ENCODE assay signal across 9 cellular contexts in the genomic region with DNA sequence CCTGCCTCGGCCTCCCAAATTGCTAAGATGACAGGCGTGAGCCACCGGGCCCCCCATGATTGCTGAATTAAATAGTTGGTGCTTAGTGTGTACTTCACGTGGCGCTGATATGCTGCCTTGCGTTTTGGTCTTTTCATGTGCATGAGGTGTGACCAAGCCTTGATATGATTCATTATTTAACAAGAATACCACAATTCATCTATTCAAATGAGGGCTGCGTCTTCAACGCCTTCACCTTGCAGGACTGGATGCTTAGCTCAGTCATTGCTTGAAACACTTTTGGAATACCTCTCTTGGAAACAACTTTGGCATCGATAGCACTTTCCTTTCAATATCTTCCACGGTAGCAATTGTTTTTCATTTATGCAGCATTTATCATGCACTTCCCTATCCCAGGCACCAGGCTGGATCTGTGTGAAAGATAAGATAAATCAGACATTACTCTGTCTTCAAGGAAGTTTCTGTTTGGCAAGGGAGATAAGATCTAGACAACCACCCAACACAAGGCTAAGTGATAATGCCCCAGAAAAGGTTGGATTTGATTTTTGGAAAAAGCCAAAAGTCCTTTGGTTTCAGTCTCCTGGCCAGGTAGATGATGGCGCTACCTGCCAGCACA. TPM values are rescaled to one million over a fixed set of nuclear protein-coding genes. Genes with fewer than 3 reads are reported as not detected.
DNase-seq lines count a peak whose midpoint lies in the region; ATAC-seq and TF ChIP-seq lines count a peak whose summit lies in the region.
"Had no signal": no experiment of that assay in that cellular context is flagged by ENCODE, and none has a peak within 500 bp of the region (broad histone marks: within the 10 kb centered on the region; RNA-seq: fewer than 3 reads in every experiment).

No MANE protein-coding gene starts in this region.

- no peak for ATAC-seq in RWPE2 (ENCODE audit: low read depth)
- ATAC-seq in GM21717 (IDR thresholded peaks at IDR 0.05; ENCODE audit: unreplicated experiment), result no peak

- H2BK120ac ChIP-seq in trophoblast cell (ENCODE audit: insufficient read depth, low read length, poor library complexity), result no peak overlapping the region

- peak overlapping the region; percentile 91 for H3K4me3 ChIP-seq in H7 (ENCODE audit: insufficient read depth, low read depth, low read length)
- H3K4me3 ChIP-seq in RWPE2 (ENCODE audit: severe bottlenecking), result peak overlapping the region; percentile 73
- peak overlapping the region; percentile 65 to 87 (median 76) for H3K4me3 ChIP-seq in esophagus muscularis mucosa
- H3K4me3 ChIP-seq in trophoblast cell (ENCODE audit: low read depth, low read length), result peak overlapping the region; percentile 71

- H4K8ac ChIP-seq in trophoblast cell (ENCODE audit: low read depth, low read length), result peak overlapping the region; percentile 12

- H3K79me2 ChIP-seq in trophoblast cell (ENCODE audit: control insufficient read depth, insufficient read depth, low read length, poor library complexity), result peaks cover 11% of the 10 kb centered on the region

- H2AK5ac ChIP-seq in trophoblast cell (ENCODE audit: low read length), result peak overlapping the region; percentile 25

- H3K36me3 ChIP-seq in H7 (replicated peaks; ENCODE audit: control insufficient read depth, insufficient read depth, low read length) (no peaks in the 10 kb centered on the region), RWPE2 (ENCODE audit: low read depth) (0 out of 2 replicates have a peak, but pooled peaks cover 5% of the 10 kb centered on the region), esophagus muscularis mucosa (no peaks in the 10 kb centered on the region), trophoblast cell (ENCODE audit: control insufficient read depth in 1 of 2, insufficient read depth in 2 of 2, low read length in 2 of 2) (peaks cover 0 to 3% of the 10 kb centered on the region in 2 experiments)

- H3K4me2 ChIP-seq in trophoblast cell (ENCODE audit: low read length), result peak overlapping the region; percentile 84

- no peaks in the 10 kb centered on the region for H3K27me3 ChIP-seq in H7 (ENCODE audit: control insufficient read depth, insufficient read depth, low read length)
- H3K27me3 ChIP-seq in RWPE2 (ENCODE audit: insufficient read depth, poor library complexity, severe bottlenecking), result no peaks in the 10 kb centered on the region
- H3K27me3 ChIP-seq in esophagus muscularis mucosa, result peaks cover 0 to 9% (median 0%) of the 10 kb centered on the region in 4 donors
- no peaks in the 10 kb centered on the region for H3K27me3 ChIP-seq in trophoblast cell (ENCODE audit: insufficient read depth, low read length)

- peaks cover 22% of the 10 kb centered on the region for H3K79me1 ChIP-seq in trophoblast cell (ENCODE audit: low read length)

- H2AFZ ChIP-seq in trophoblast cell (ENCODE audit: insufficient read depth, low read length, poor library complexity), result peak overlapping the region; percentile 34

- H3K9ac ChIP-seq in trophoblast cell (ENCODE audit: low read length), result peak overlapping the region; percentile 8

- H3K9me3 ChIP-seq in RWPE2 (ENCODE audit: severe bottlenecking) (no peaks in the 10 kb centered on the region), esophagus muscularis mucosa (no peaks in the 10 kb centered on the region), trophoblast cell (ENCODE audit: insufficient read depth, low read depth, low read length) (no peaks in the 10 kb centered on the region)

- 79% methylated on average over 11 of the region's 11 CpGs for WGBS in esophagus muscularis mucosa
- no CpG with 5 or more reads among the region's 11 CpGs for WGBS in trophoblast cell (ENCODE audit: extremely low coverage, insufficient coverage, insufficient read length)

- H3K18ac ChIP-seq in trophoblast cell (ENCODE audit: low read length), result peak overlapping the region; percentile 15

- H3K23ac ChIP-seq in trophoblast cell (ENCODE audit: low read length), result no peak overlapping the region

- intact Hi-C loops in esophagus muscularis mucosa (cut with DNase I), result loop anchor here (5.0 kb wide), 1 partner anchor 79 kb away; no protein-coding TSS in a partner anchor

- no peak overlapping the region for H2BK12ac ChIP-seq in trophoblast cell (ENCODE audit: low read length)

- H4K91ac ChIP-seq in trophoblast cell (ENCODE audit: low read depth, low read length), result peak overlapping the region; percentile 56

- no peak for DNase-seq in H7
- no peak for DNase-seq in RWPE2 (ENCODE audit: low spot score)
- DNase-seq in esophagus muscularis mucosa (ENCODE audit: extremely low spot score), result no peak
- DNase-seq in trophoblast cell, result peak in 1 of 2 donors; percentile 29
- no peak for DNase-seq in AG08396 (ENCODE audit: low spot score)
- no peak for DNase-seq in C1 segment of cervical spinal cord (lab: John Stamatoyannopoulos, UW)
- no peak for DNase-seq in HuH-7 (ENCODE audit: low spot score)
- DNase-seq: stimulated activated CD4-positive, alpha-beta T cell treated with anti-CD3 and anti-CD28 coated beads, Interleukin-2, amount 100 ng/mL, for 48 hours had no signal

- no peak overlapping the region for H3K4ac ChIP-seq in trophoblast cell (ENCODE audit: low read depth, low read length)

- H2BK5ac ChIP-seq in trophoblast cell (ENCODE audit: low read depth, low read length, poor library complexity), result peak overlapping the region; percentile 11

- TF ChIP-seq CTCF in RWPE2 (IDR thresholded peaks at IDR 0.05; ENCODE audit: poor library complexity, severe bottlenecking) (no peak), esophagus muscularis mucosa (IDR thresholded peaks at IDR 0.05) (no peak)

- no peak overlapping the region for H3K14ac ChIP-seq in trophoblast cell (ENCODE audit: low read length)

- no peak for TF ChIP-seq EP300 in esophagus muscularis mucosa (IDR thresholded peaks at IDR 0.05)

- H3K4me1 ChIP-seq in RWPE2 (ENCODE audit: insufficient read depth, poor library complexity, severe bottlenecking) (peaks cover 16% of the 10 kb centered on the region), esophagus muscularis mucosa (peaks cover 21 to 45% (median 33%) of the 10 kb centered on the region in 4 donors), trophoblast cell (ENCODE audit: control insufficient read depth in 1 of 2, insufficient read depth in 2 of 2, low read length in 2 of 2) (peaks cover 20% of the 10 kb centered on the region in 2 experiments)

- no peak overlapping the region for H4K12ac ChIP-seq in trophoblast cell (ENCODE audit: low read depth, low read length)

- H3K27ac ChIP-seq in RWPE2 (ENCODE audit: poor library complexity, severe bottlenecking) (peak overlapping the region; percentile 77), esophagus muscularis mucosa (replicated peaks in 1 of 4) (peak overlapping the region; percentile 86 to 91 (median 88)), trophoblast cell (ENCODE audit: low read depth, low read length) (peak overlapping the region; percentile 93)

- no peak for TF ChIP-seq POLR2A in esophagus muscularis mucosa (IDR thresholded peaks at IDR 0.05; ENCODE audit: low read depth)

RNA-seq across cellular contexts. Expression of a gene that starts 1.3 kb away (rescaled TPM):
- total RNA-seq in H7 (2014; rRNA removed; shearing (Covaris generic)), result 67.7 and 70.9 TPM in 2 replicates
- total RNA-seq in esophagus muscularis mucosa, result 10 to 100 TPM in 3 of 4 donors, 1 to 10 TPM in 1; 7.5 to 42.7 (median 28.0) TPM
- polyA plus RNA-seq in trophoblast cell (2013), result 23.0 and 24.1 TPM in 2 replicates
